ENCODE assay signal across 13 cellular contexts in the genomic region with DNA sequence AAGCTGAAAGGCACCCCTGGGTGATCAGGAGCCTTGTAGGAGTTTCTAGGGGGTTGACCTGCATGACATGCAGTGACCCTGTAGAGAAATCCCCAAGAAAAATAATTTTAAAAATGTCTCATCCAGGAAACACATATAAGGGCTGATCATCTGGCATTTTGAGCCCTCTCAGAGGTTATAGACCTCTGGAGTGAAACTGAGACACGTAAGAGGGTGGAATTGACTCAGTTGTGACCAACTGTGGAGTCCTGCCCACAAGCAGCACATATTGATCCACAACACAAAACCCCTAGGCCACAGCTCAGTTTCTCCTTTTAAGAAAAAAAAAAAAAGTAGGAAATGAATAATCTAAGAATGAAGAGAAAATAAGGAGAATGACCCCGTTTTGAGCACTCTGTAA.
DNase-seq lines count a peak whose midpoint lies in the region; ATAC-seq and TF ChIP-seq lines count a peak whose summit lies in the region.
"Had no signal": no experiment of that assay in that cellular context is flagged by ENCODE, and none has a peak within 500 bp of the region (broad histone marks: within the 10 kb centered on the region; RNA-seq: fewer than 3 reads in every experiment).

No MANE protein-coding gene starts in this region.

- no peaks in the 10 kb centered on the region for H3K27me3 ChIP-seq in effector memory CD4-positive, alpha-beta T cell (replicated peaks; ENCODE audit: control insufficient read depth, insufficient read depth, low read length, poor library complexity, severe bottlenecking)

- H3K27ac ChIP-seq in effector memory CD4-positive, alpha-beta T cell (ENCODE audit: insufficient read depth, low read length, poor library complexity, severe bottlenecking), result no peak overlapping the region

- H3K36me3 ChIP-seq in effector memory CD4-positive, alpha-beta T cell (ENCODE audit: control insufficient read depth, insufficient read depth, low read length), result no peaks in the 10 kb centered on the region

- ATAC-seq in GM19328 (IDR thresholded peaks at IDR 0.05; ENCODE audit: unreplicated experiment) (peak; percentile 76), HG02759 (IDR thresholded peaks at IDR 0.05; ENCODE audit: unreplicated experiment) (peak; percentile 94), HG03520 (IDR thresholded peaks at IDR 0.05; ENCODE audit: unreplicated experiment) (peak; percentile 96)

- H3K9me3 ChIP-seq in effector memory CD4-positive, alpha-beta T cell (ENCODE audit: control insufficient read depth, low read length), result no peaks in the 10 kb centered on the region

- DNase-seq in GM12865 (ENCODE audit: low read depth), result peak; percentile 76
- no peak for DNase-seq in activated gamma-delta T cell treated with Interleukin-2 at 50 U/mL for 16 hours
- DNase-seq in effector memory CD4-positive, alpha-beta T cell, result no peak
- DNase-seq in activated effector memory CD4-positive, alpha-beta T cell treated with Interleukin-2 at 50 U/mL for 16 hours, result no peak
- DNase-seq in SHP77 (lab: John Stamatoyannopoulos, UW), result no peak
- DNase-seq: activated B cell treated with CpG ODN at 0.5 μM for 24 hours, HFFc6, mesenchymal stem cell, NCI-H1105 treated with DMSO at 0.1 percent for 48 hours, RPMI8226 had no signal

- TF ChIP-seq CTCF in GM12865 (IDR thresholded peaks at IDR 0.05; ENCODE audit: insufficient read depth, low read depth, low read length, missing control alignments), result no peak

- H3K4me3 ChIP-seq in GM12865 (ENCODE audit: low read depth, low read length), result no peak overlapping the region
- no peak overlapping the region for H3K4me3 ChIP-seq in effector memory CD4-positive, alpha-beta T cell (ENCODE audit: insufficient read depth, low read depth, low read length, poor library complexity, severe bottlenecking)

- H3K4me1 ChIP-seq in effector memory CD4-positive, alpha-beta T cell (ENCODE audit: control insufficient read depth, insufficient read depth, low read length, poor library complexity, severe bottlenecking), result no peaks in the 10 kb centered on the region
